36 cellular contexts compared by ENCODE assay signal in the genomic region with DNA sequence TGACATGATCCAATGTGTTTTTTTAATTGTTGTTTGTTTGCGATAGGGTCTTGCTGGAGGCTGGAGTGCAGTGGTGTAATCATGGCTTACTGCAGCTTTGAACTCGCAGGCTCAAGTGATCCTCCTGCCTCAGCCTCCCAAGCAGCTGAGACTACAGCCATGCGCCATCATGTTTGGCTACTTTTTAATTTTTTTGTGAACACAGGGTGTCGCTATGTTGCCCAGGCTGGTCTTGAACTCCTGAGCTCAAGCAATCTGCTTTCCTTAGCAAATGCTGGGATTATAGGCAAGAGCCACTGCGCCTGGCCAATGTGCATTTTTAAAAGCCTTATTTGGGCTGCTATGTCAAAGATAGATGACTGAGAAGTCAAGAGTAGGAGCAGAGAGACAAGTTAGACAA.
"Had no signal": no experiment of that assay in that cellular context is flagged by ENCODE, and none has a peak within 500 bp of the region (broad histone marks: within the 10 kb centered on the region; RNA-seq: fewer than 3 reads in every experiment).

No MANE protein-coding gene starts in this region.

- H3K9me3 Mint-ChIP-seq: activated CD4-positive, alpha-beta memory T cell treated with anti-CD3 and anti-CD28 coated beads, Interleukin-2, amount 10 ng/mL, durations not matched to agents 7 days and 5 days; activated CD4-positive, alpha-beta T cell treated with anti-CD3 and anti-CD28 coated beads, Interleukin-2, amount 10 ng/mL, durations not matched to agents 7 days and 5 days; activated naive CD4-positive, alpha-beta T cell treated with anti-CD3 and anti-CD28 coated beads, Interleukin-2, amount 10 ng/mL, durations not matched to agents 7 days and 5 days; activated naive CD4-positive, alpha-beta T cell treated with anti-CD3 and anti-CD28 coated beads, Interleukin-2, amount 50 U/mL, for 24 hours; activated naive CD8-positive, alpha-beta T cell treated with anti-CD3 and anti-CD28 coated beads, Interleukin-2, amount 10 ng/mL, durations not matched to agents 7 days and 5 days; activated naive CD8-positive, alpha-beta T cell treated with anti-CD3 and anti-CD28 coated beads, Interleukin-2, amount 50 U/mL, for 24 hours; activated T-cell treated with anti-CD3 and anti-CD28 coated beads, Interleukin-2, amount 50 U/mL, for 24 hours; activated T-helper 2 cell treated with anti-CD3 and anti-CD28 coated beads, Interferon-gamma antibody, Interleukin-2, Interleukin-4, amounts not matched to agents 10 μg/mL and 5 μg/mL and 100 μg/mL, durations not matched to agents 14 hours and 24 hours and 36 hours; central memory CD8-positive, alpha-beta T cell; T-helper 2 cell treated with Interferon-gamma antibody and Interleukin-4, amounts not matched to agents 5 μg/mL and 100 μg/mL, for 36 hours had no signal

- H3K27me3 Mint-ChIP-seq: activated CD4-positive, alpha-beta memory T cell treated with anti-CD3 and anti-CD28 coated beads, Interleukin-2, amount 10 ng/mL, durations not matched to agents 7 days and 5 days; activated CD4-positive, alpha-beta T cell treated with anti-CD3 and anti-CD28 coated beads for 36 hours; activated CD4-positive, alpha-beta T cell treated with anti-CD3 and anti-CD28 coated beads, Interleukin-2, amount 10 ng/mL, durations not matched to agents 7 days and 5 days; activated CD8-positive, alpha-beta memory T cell treated with anti-CD3 and anti-CD28 coated beads, Interleukin-2, amount 10 ng/mL, durations not matched to agents 7 days and 5 days; activated naive CD4-positive, alpha-beta T cell treated with anti-CD3 and anti-CD28 coated beads, Interleukin-2, amount 10 ng/mL, durations not matched to agents 7 days and 5 days; activated naive CD4-positive, alpha-beta T cell treated with anti-CD3 and anti-CD28 coated beads, Interleukin-2, amount 50 U/mL, for 24 hours; activated naive CD8-positive, alpha-beta T cell; activated naive CD8-positive, alpha-beta T cell treated with anti-CD3 and anti-CD28 coated beads, Interleukin-2, amount 50 U/mL, for 24 hours; activated T-cell treated with anti-CD3 and anti-CD28 coated beads, Interleukin-2, amount 50 U/mL, for 24 hours; central memory CD8-positive, alpha-beta T cell had no signal

- H3K36me3 Mint-ChIP-seq: activated CD8-positive, alpha-beta memory T cell treated with anti-CD3 and anti-CD28 coated beads, Interleukin-2, amount 10 ng/mL, durations not matched to agents 7 days and 5 days; activated naive CD4-positive, alpha-beta T cell treated with anti-CD3 and anti-CD28 coated beads, Interleukin-2, amount 10 ng/mL, durations not matched to agents 7 days and 5 days; activated naive CD4-positive, alpha-beta T cell treated with anti-CD3 and anti-CD28 coated beads, Interleukin-2, amount 50 U/mL, for 24 hours; activated naive CD8-positive, alpha-beta T cell; activated naive CD8-positive, alpha-beta T cell treated with anti-CD3 and anti-CD28 coated beads, Interleukin-2, amount 10 ng/mL, durations not matched to agents 7 days and 5 days; brain had no signal

- H3K4me1 Mint-ChIP-seq: activated CD4-positive, alpha-beta memory T cell treated with anti-CD3 and anti-CD28 coated beads, Interleukin-2, amount 10 ng/mL, durations not matched to agents 7 days and 5 days; activated CD4-positive, alpha-beta T cell treated with anti-CD3 and anti-CD28 coated beads, Interleukin-2, amount 10 ng/mL, durations not matched to agents 7 days and 5 days; activated naive CD4-positive, alpha-beta T cell treated with anti-CD3 and anti-CD28 coated beads, Interleukin-2, amount 10 ng/mL, durations not matched to agents 7 days and 5 days; activated naive CD4-positive, alpha-beta T cell treated with anti-CD3 and anti-CD28 coated beads, Interleukin-2, amount 50 U/mL, for 24 hours; activated naive CD8-positive, alpha-beta T cell treated with anti-CD3 and anti-CD28 coated beads, Interleukin-2, amount 10 ng/mL, durations not matched to agents 7 days and 5 days; activated naive CD8-positive, alpha-beta T cell treated with anti-CD3 and anti-CD28 coated beads, Interleukin-2, amount 50 U/mL, for 24 hours; central memory CD8-positive, alpha-beta T cell; WTC11 had no signal

- H3K27me3 ChIP-seq: ascending aorta, cardiac muscle cell, colonic mucosa had no signal

- H3K4me1 ChIP-seq: ascending aorta, colonic mucosa had no signal

- H3K4me3 ChIP-seq: ascending aorta, cardiac muscle cell, colonic mucosa had no signal

- H3K27ac Mint-ChIP-seq: activated CD4-positive, alpha-beta memory T cell treated with anti-CD3 and anti-CD28 coated beads, Interleukin-2, amount 10 ng/mL, durations not matched to agents 7 days and 5 days; activated CD4-positive, alpha-beta T cell treated with anti-CD3 and anti-CD28 coated beads for 36 hours; activated CD4-positive, alpha-beta T cell treated with anti-CD3 and anti-CD28 coated beads, Interleukin-2, amount 10 ng/mL, durations not matched to agents 7 days and 5 days; activated CD8-positive, alpha-beta memory T cell treated with anti-CD3 and anti-CD28 coated beads, Interleukin-2, amount 10 ng/mL, durations not matched to agents 7 days and 5 days; activated CD8-positive, alpha-beta T cell treated with anti-CD3 and anti-CD28 coated beads, Interleukin-2, amount 10 ng/mL, durations not matched to agents 7 days and 5 days; activated naive CD4-positive, alpha-beta T cell treated with anti-CD3 and anti-CD28 coated beads, Interleukin-2, amount 10 ng/mL, durations not matched to agents 7 days and 5 days; activated naive CD4-positive, alpha-beta T cell treated with anti-CD3 and anti-CD28 coated beads, Interleukin-2, amount 50 U/mL, for 24 hours; activated naive CD8-positive, alpha-beta T cell; activated naive CD8-positive, alpha-beta T cell treated with anti-CD3 and anti-CD28 coated beads, Interleukin-2, amount 10 ng/mL, durations not matched to agents 7 days and 5 days; activated naive CD8-positive, alpha-beta T cell treated with anti-CD3 and anti-CD28 coated beads, Interleukin-2, amount 50 U/mL, for 24 hours; activated T-cell treated with anti-CD3 and anti-CD28 coated beads, Interleukin-2, amount 50 U/mL, for 24 hours; activated T-helper 2 cell treated with anti-CD3 and anti-CD28 coated beads, Interferon-gamma antibody, Interleukin-2, Interleukin-4, amounts not matched to agents 10 μg/mL and 5 μg/mL and 100 μg/mL, durations not matched to agents 14 hours and 24 hours and 36 hours; brain; T-helper 2 cell treated with Interferon-gamma antibody and Interleukin-4, amounts not matched to agents 5 μg/mL and 100 μg/mL, for 36 hours; WTC11 had no signal

- DNase-seq: activated CD4-positive, alpha-beta memory T cell treated with anti-CD3 and anti-CD28 coated beads, Interleukin-2, amount 10 ng/mL, durations not matched to agents 7 days and 5 days; activated CD4-positive, alpha-beta T cell treated with anti-CD3 and anti-CD28 coated beads for 1 hour; activated CD4-positive, alpha-beta T cell treated with anti-CD3 and anti-CD28 coated beads for 36 hours; activated CD4-positive, alpha-beta T cell treated with anti-CD3 and anti-CD28 coated beads for 48 hours; activated CD4-positive, alpha-beta T cell treated with anti-CD3 and anti-CD28 coated beads, Interleukin-2, amount 10 ng/mL, durations not matched to agents 7 days and 5 days; activated CD4-positive, alpha-beta T cell treated with anti-CD3 and anti-CD28 coated beads, Interleukin-2, amount 50 U/mL, for 48 hours; activated CD4-positive, CD25-positive, alpha-beta regulatory T cell; activated CD8-positive, alpha-beta memory T cell treated with anti-CD3 and anti-CD28 coated beads for 24 hours; activated CD8-positive, alpha-beta memory T cell treated with anti-CD3 and anti-CD28 coated beads, Interleukin-2, amount 10 ng/mL, durations not matched to agents 7 days and 5 days; activated CD8-positive, alpha-beta memory T cell treated with anti-CD3 and anti-CD28 coated beads, Interleukin-2, amount 50 U/mL, for 48 hours; activated CD8-positive, alpha-beta T cell treated with anti-CD3 and anti-CD28 coated beads, Interleukin-2, amount 10 ng/mL, durations not matched to agents 7 days and 5 days; activated effector memory CD4-positive, alpha-beta T cell treated with Interleukin-2 at 50 U/mL for 16 hours; activated gamma-delta T cell; activated naive CD4-positive, alpha-beta T cell treated with anti-CD3 and anti-CD28 coated beads, Interleukin-2, amount 10 ng/mL, durations not matched to agents 7 days and 5 days; activated naive CD4-positive, alpha-beta T cell treated with Interleukin-2 at 50 U/mL for 16 hours; activated naive CD8-positive, alpha-beta T cell treated with anti-CD3 and anti-CD28 coated beads, Interleukin-2, amount 10 ng/mL, durations not matched to agents 7 days and 5 days; activated naive CD8-positive, alpha-beta T cell treated with anti-CD3 and anti-CD28 coated beads, Interleukin-2, amount 50 U/mL, for 24 hours; activated T-cell treated with anti-CD3 and anti-CD28 coated beads, Interleukin-2, amount 50 U/mL, for 24 hours; activated T-cell treated with anti-CD3 and anti-CD28 coated beads, Interleukin-2, amount 50 U/mL, for 48 hours; amygdala; anterior cingulate cortex; caudate nucleus; cerebellar nuclear complex; colonic mucosa; T-helper 2 cell; T-helper 9 cell; WERI-Rb-1 had no signal

- H3K9me3 ChIP-seq: ascending aorta, colonic mucosa had no signal

- H3K36me3 ChIP-seq: ascending aorta, cardiac muscle cell, colonic mucosa, WERI-Rb-1 had no signal

- H3K4me3 Mint-ChIP-seq: activated CD4-positive, alpha-beta memory T cell treated with anti-CD3 and anti-CD28 coated beads, Interleukin-2, amount 10 ng/mL, durations not matched to agents 7 days and 5 days; activated CD4-positive, alpha-beta T cell treated with anti-CD3 and anti-CD28 coated beads for 36 hours; activated CD4-positive, alpha-beta T cell treated with anti-CD3 and anti-CD28 coated beads, Interleukin-2, amount 10 ng/mL, durations not matched to agents 7 days and 5 days; activated CD8-positive, alpha-beta memory T cell treated with anti-CD3 and anti-CD28 coated beads, Interleukin-2, amount 10 ng/mL, durations not matched to agents 7 days and 5 days; activated CD8-positive, alpha-beta T cell treated with anti-CD3 and anti-CD28 coated beads, Interleukin-2, amount 10 ng/mL, durations not matched to agents 7 days and 5 days; activated naive CD4-positive, alpha-beta T cell treated with anti-CD3 and anti-CD28 coated beads, Interleukin-2, amount 10 ng/mL, durations not matched to agents 7 days and 5 days; activated naive CD4-positive, alpha-beta T cell treated with anti-CD3 and anti-CD28 coated beads, Interleukin-2, amount 50 U/mL, for 24 hours; activated naive CD8-positive, alpha-beta T cell; activated naive CD8-positive, alpha-beta T cell treated with anti-CD3 and anti-CD28 coated beads, Interleukin-2, amount 10 ng/mL, durations not matched to agents 7 days and 5 days; activated naive CD8-positive, alpha-beta T cell treated with anti-CD3 and anti-CD28 coated beads, Interleukin-2, amount 50 U/mL, for 24 hours; activated T-cell treated with anti-CD3 and anti-CD28 coated beads, Interleukin-2, amount 50 U/mL, for 24 hours; brain; central memory CD8-positive, alpha-beta T cell; T-helper 2 cell treated with Interferon-gamma antibody and Interleukin-4, amounts not matched to agents 5 μg/mL and 100 μg/mL, for 36 hours; WTC11 had no signal

- H3K27ac ChIP-seq: ascending aorta, cardiac muscle cell, colonic mucosa, WERI-Rb-1 had no signal
